In genomic region chr6:170221052-170221752, GRCh38 we compare ENCODE assay signal across 19 cellular contexts.
DNase-seq lines count a peak whose midpoint lies in the region; ATAC-seq and TF ChIP-seq lines count a peak whose summit lies in the region.
"Had no signal": no experiment of that assay in that cellular context is flagged by ENCODE, and none has a peak within 500 bp of the region (broad histone marks: within the 10 kb centered on the region; RNA-seq: fewer than 3 reads in every experiment).

No MANE protein-coding gene starts in this region.

- H3K9me3 ChIP-seq in BLaER1 treated with 17β-estradiol and CSF1 and Interleukin-3, amounts not matched to agents 10 nM and 100 nM (replicated peaks in 1 of 11): no peaks in the 10 kb centered on the region
- H3K9me3 ChIP-seq in gastroesophageal sphincter: no peaks in the 10 kb centered on the region

- ATAC-seq in gastroesophageal sphincter (no peak), GM21360 (IDR thresholded peaks at IDR 0.05; ENCODE audit: unreplicated experiment) (no peak), GM18858 (IDR thresholded peaks at IDR 0.05; ENCODE audit: unreplicated experiment) (no peak)
- ATAC-seq: activated T-helper 17 cell treated with anti-CD3 and anti-CD28 coated beads, Interleukin-2, amount 50 U/mL, for 72 hours had no signal

- no peak for TF ChIP-seq POLR2A in gastroesophageal sphincter (IDR thresholded peaks at IDR 0.05)

- H3K27me3 ChIP-seq in BLaER1 treated with 17β-estradiol and CSF1 and Interleukin-3, amounts not matched to agents 10 nM and 100 nM: peaks cover 0 to 51% (median 25%) of the 10 kb centered on the region in 11 experiments; a peak in 18 of 22 replicates
- no peaks in the 10 kb centered on the region for H3K27me3 ChIP-seq in gastroesophageal sphincter

- peaks cover 17% of the 10 kb centered on the region for H3K4me1 Mint-ChIP-seq in activated T-cell treated with anti-CD3 and anti-CD28 coated beads, Interleukin-2, amount 50 U/mL, for 24 hours (ENCODE audit: low read depth)
- H3K4me1 Mint-ChIP-seq: activated T-helper 17 cell treated with anti-CD3 and anti-CD28 coated beads, Interleukin-2, amount 50 U/mL, for 72 hours had no signal

- no peak overlapping the region for H3K4me3 Mint-ChIP-seq in activated T-cell treated with anti-CD3 and anti-CD28 coated beads, Interleukin-2, amount 50 U/mL, for 24 hours
- H3K4me3 Mint-ChIP-seq: activated T-helper 17 cell treated with anti-CD3 and anti-CD28 coated beads, Interleukin-2, amount 50 U/mL, for 72 hours; B cell had no signal

- H3K9me3 Mint-ChIP-seq in activated T-cell treated with anti-CD3 and anti-CD28 coated beads, Interleukin-2, amount 50 U/mL, for 24 hours: no peaks in the 10 kb centered on the region
- H3K9me3 Mint-ChIP-seq: activated T-helper 17 cell treated with anti-CD3 and anti-CD28 coated beads, Interleukin-2, amount 50 U/mL, for 72 hours had no signal

- H3K36me3 Mint-ChIP-seq in activated T-cell treated with anti-CD3 and anti-CD28 coated beads, Interleukin-2, amount 50 U/mL, for 24 hours (ENCODE audit: low read depth): no peaks in the 10 kb centered on the region

- H3K27ac Mint-ChIP-seq in activated T-cell treated with anti-CD3 and anti-CD28 coated beads, Interleukin-2, amount 50 U/mL, for 24 hours: no peak overlapping the region
- H3K27ac Mint-ChIP-seq: activated T-helper 17 cell treated with anti-CD3 and anti-CD28 coated beads, Interleukin-2, amount 50 U/mL, for 72 hours; B cell had no signal

- no peaks in the 10 kb centered on the region for H3K27me3 Mint-ChIP-seq in activated T-cell treated with anti-CD3 and anti-CD28 coated beads, Interleukin-2, amount 50 U/mL, for 24 hours
- H3K27me3 Mint-ChIP-seq: activated T-helper 17 cell treated with anti-CD3 and anti-CD28 coated beads, Interleukin-2, amount 50 U/mL, for 72 hours; B cell had no signal

- TF ChIP-seq EP300 in gastroesophageal sphincter (IDR thresholded peaks at IDR 0.05): no peak

- 69 to 71% methylated on average over 7 to 10 of the region's 29 CpGs for WGBS in gastroesophageal sphincter (ENCODE audit: low coverage in 1 of 2), 2 donors

- peak overlapping the region; percentile 44 to 100 (median 91) for H3K4me2 ChIP-seq in BLaER1 treated with 17β-estradiol and CSF1 and Interleukin-3, amounts not matched to agents 10 nM and 100 nM

- H3K4me3 ChIP-seq in BLaER1 treated with 17β-estradiol and CSF1 and Interleukin-3, amounts not matched to agents 10 nM and 100 nM: no peak overlapping the region; a peak in 1 of 20 replicates
- H3K4me3 ChIP-seq in gastroesophageal sphincter: no peak overlapping the region

- no peak for TF ChIP-seq CTCF in gastroesophageal sphincter (IDR thresholded peaks at IDR 0.05)

- no peak overlapping the region for H3K27ac ChIP-seq in BLaER1 treated with 17β-estradiol and CSF1 and Interleukin-3, amounts not matched to agents 10 nM and 100 nM
- H3K27ac ChIP-seq in gastroesophageal sphincter: no peak overlapping the region
- H3K27ac ChIP-seq: HL-60 had no signal

- peaks cover 30 to 50% (median 36%) of the 10 kb centered on the region in 10 experiments for H3K4me1 ChIP-seq in BLaER1 treated with 17β-estradiol and CSF1 and Interleukin-3, amounts not matched to agents 10 nM and 100 nM
- H3K4me1 ChIP-seq in gastroesophageal sphincter: no peaks in the 10 kb centered on the region

- H3K9ac ChIP-seq in BLaER1 treated with 17β-estradiol and CSF1 and Interleukin-3, amounts not matched to agents 10 nM and 100 nM: no peak overlapping the region

- peaks cover 0 to 38% (median 0%) of the 10 kb centered on the region in 11 experiments; a peak in 6 of 22 replicates for H4K20me1 ChIP-seq in BLaER1 treated with 17β-estradiol and CSF1 and Interleukin-3, amounts not matched to agents 10 nM and 100 nM

- no peaks in the 10 kb centered on the region for H3K36me3 ChIP-seq in BLaER1 treated with 17β-estradiol and CSF1 and Interleukin-3, amounts not matched to agents 10 nM and 100 nM
- H3K36me3 ChIP-seq in gastroesophageal sphincter: no peaks in the 10 kb centered on the region

- DNase-seq in GDM1 (lab: John Stamatoyannopoulos, UW) (peak; percentile 19), RPMI7951 (ENCODE audit: low read depth) (peak; percentile 32), mesenteric fat pad (ENCODE audit: low spot score) (peak; percentile 60)
- no peak for DNase-seq in activated T-cell treated with anti-CD3 and anti-CD28 coated beads, Interleukin-2, amount 50 U/mL, for 24 hours
- DNase-seq: activated CD4-positive, alpha-beta T cell treated with anti-CD3 and anti-CD28 coated beads, Interleukin-2, amount 50 U/mL, for 4 hours; anterior cingulate cortex; cerebellar nuclear complex; hippocampal formation; KG1; NCI-H1436; stimulated activated CD4-positive, alpha-beta T cell treated with anti-CD3 and anti-CD28 coated beads, Interleukin-4, amount 100 ng/mL, for 4 hours; trophoblast cell had no signal
